Comparison of ENCODE assay signal across 26 cellular contexts in genomic region chr4:63361628-63362027, GRCh38.
"Had no signal": no experiment of that assay in that cellular context is flagged by ENCODE, and none has a peak within 500 bp of the region (broad histone marks: within the 10 kb centered on the region; RNA-seq: fewer than 3 reads in every experiment).

No MANE protein-coding gene starts in this region.

- H3K36me3 Mint-ChIP-seq: immature natural killer cell; naive thymus-derived CD8-positive, alpha-beta T cell; stimulated activated memory B cell treated with anti-CD40 and anti-IgM and Interleukin-4, amounts not matched to agents 10 μg/mL and 1 μg/mL and 100 μg/mL, for 72 hours had no signal

- H3K9me3 Mint-ChIP-seq: nephron, neural crest cell had no signal

- DNase-seq: hypothalamus; immature natural killer cell; kidney; left colon; left lung; lower lobe of right lung; mammary epithelial cell; mesenchymal stem cell; naive thymus-derived CD8-positive, alpha-beta T cell; ovary; sigmoid colon; small intestine; spleen; stimulated activated CD4-positive, alpha-beta T cell treated with anti-CD3 and anti-CD28 coated beads, Interleukin-4, amount 100 ng/mL, for 4 hours; stimulated activated CD8-positive, alpha-beta memory T cell treated with anti-CD3 and anti-CD28 coated beads, Interleukin-4, amount 100 ng/mL, for 48 hours; stimulated activated naive CD4-positive, alpha-beta T cell treated with Interleukin-2 at 50 U/mL for 16 hours; stimulated activated naive CD8-positive, alpha-beta T cell treated with anti-CD3 and anti-CD28 coated beads, Interleukin-15, amount 100 ng/mL, for 72 hours; substantia nigra; upper lobe of left lung had no signal

- H3K27ac ChIP-seq: left lung, lower lobe of right lung, ovary, sigmoid colon, spleen, tibial nerve, upper lobe of left lung, vagina had no signal

- ATAC-seq: left colon; left lung; lower lobe of right lung; naive thymus-derived CD8-positive, alpha-beta T cell; right cardiac atrium; stimulated activated memory B cell treated with anti-CD40 and anti-IgM and Interleukin-4, amounts not matched to agents 10 μg/mL and 1 μg/mL and 100 μg/mL, for 72 hours; stimulated activated naive CD8-positive, alpha-beta T cell treated with anti-CD3 and anti-CD28 coated beads, Interleukin-15, amount 100 ng/mL, for 72 hours had no signal

- H3K27ac Mint-ChIP-seq: immature natural killer cell; naive thymus-derived CD8-positive, alpha-beta T cell; progenitor cell of endocrine pancreas; stimulated activated memory B cell treated with anti-CD40 and anti-IgM and Interleukin-4, amounts not matched to agents 10 μg/mL and 1 μg/mL and 100 μg/mL, for 72 hours; stimulated activated naive CD8-positive, alpha-beta T cell treated with anti-CD3 and anti-CD28 coated beads, Interleukin-15, amount 100 ng/mL, for 72 hours had no signal

- H3K27me3 Mint-ChIP-seq: naive thymus-derived CD8-positive, alpha-beta T cell; progenitor cell of endocrine pancreas; stimulated activated memory B cell treated with anti-CD40 and anti-IgM and Interleukin-4, amounts not matched to agents 10 μg/mL and 1 μg/mL and 100 μg/mL, for 72 hours; stimulated activated naive CD8-positive, alpha-beta T cell treated with anti-CD3 and anti-CD28 coated beads, Interleukin-15, amount 100 ng/mL, for 72 hours had no signal

- H3K4me3 ChIP-seq: left lung, lower lobe of right lung, ovary, sigmoid colon, spleen, tibial nerve, upper lobe of left lung, vagina had no signal

- H3K27me3 ChIP-seq: left lung, ovary, sigmoid colon, spleen, tibial nerve, upper lobe of left lung, vagina had no signal

- H3K4me1 ChIP-seq: left lung, lower lobe of right lung, spleen, tibial nerve, upper lobe of left lung, vagina had no signal

- H3K9me3 ChIP-seq: left lung, lower lobe of right lung, ovary, sigmoid colon, tibial nerve, upper lobe of left lung, vagina had no signal

- H3K36me3 ChIP-seq: left lung, lower lobe of right lung, ovary, sigmoid colon, spleen, tibial nerve, upper lobe of left lung, vagina had no signal

- H3K4me3 Mint-ChIP-seq: immature natural killer cell; naive thymus-derived CD8-positive, alpha-beta T cell; nephron; neural crest cell; stimulated activated memory B cell treated with anti-CD40 and anti-IgM and Interleukin-4, amounts not matched to agents 10 μg/mL and 1 μg/mL and 100 μg/mL, for 72 hours; stimulated activated naive CD8-positive, alpha-beta T cell treated with anti-CD3 and anti-CD28 coated beads, Interleukin-15, amount 100 ng/mL, for 72 hours had no signal

- H3K4me1 Mint-ChIP-seq: immature natural killer cell; naive thymus-derived CD8-positive, alpha-beta T cell; nephron; neural crest cell; stimulated activated memory B cell treated with anti-CD40 and anti-IgM and Interleukin-4, amounts not matched to agents 10 μg/mL and 1 μg/mL and 100 μg/mL, for 72 hours; stimulated activated naive CD8-positive, alpha-beta T cell treated with anti-CD3 and anti-CD28 coated beads, Interleukin-15, amount 100 ng/mL, for 72 hours had no signal
